ENCODE assay signal across 8 cellular contexts in genomic region chr6:53795702-53796450, GRCh38. TPM values are rescaled to one million over a fixed set of nuclear protein-coding genes. Genes with fewer than 3 reads are reported as not detected.
DNase-seq lines count a peak whose midpoint lies in the region; ATAC-seq and TF ChIP-seq lines count a peak whose summit lies in the region.

No MANE protein-coding gene starts in this region.

- DNase-seq in HFFc6 = no peak
- peak; percentile 14 for DNase-seq in activated CD4-positive, alpha-beta T cell treated with anti-CD3 and anti-CD28 coated beads, Interleukin-2, amount 10 ng/mL, durations not matched to agents 7 days and 5 days
- DNase-seq in naive B cell = peak; percentile 28
- peak; percentile 20 to 22 for DNase-seq in uterus
- no peak for DNase-seq in COLO829 (ENCODE audit: low spot score)
- no peak for DNase-seq in GF-D8 (lab: John Stamatoyannopoulos, UW)

- H3K36me3 Mint-ChIP-seq in HFFc6 (ENCODE audit: low read depth) (peaks cover 9% of the 10 kb centered on the region), naive B cell (no peaks in the 10 kb centered on the region)
- peaks cover 3% of the 10 kb centered on the region for H3K36me3 Mint-ChIP-seq in activated CD4-positive, alpha-beta T cell treated with anti-CD3 and anti-CD28 coated beads, Interleukin-2, amount 10 ng/mL, durations not matched to agents 7 days and 5 days (ENCODE audit: low read depth)

- peak overlapping the region; percentile 88 for H2AFZ ChIP-seq in ACC112 (ENCODE audit: low read length, unreplicated experiment)

- H3K4me3 Mint-ChIP-seq in HFFc6 (peak overlapping the region; percentile 100), naive B cell (peak overlapping the region; percentile 97 to 99 (median 98))
- H3K4me3 Mint-ChIP-seq in activated CD4-positive, alpha-beta T cell treated with anti-CD3 and anti-CD28 coated beads, Interleukin-2, amount 10 ng/mL, durations not matched to agents 7 days and 5 days = peak overlapping the region; percentile 97

- no peaks in the 10 kb centered on the region for H3K9me3 ChIP-seq in esophagus (ENCODE audit: control insufficient read depth in 2 of 2, insufficient read depth in 1 of 2, low read depth in 1 of 2, low read length in 1 of 2)
- no peaks in the 10 kb centered on the region for H3K9me3 ChIP-seq in uterus

- H3K27ac Mint-ChIP-seq in HFFc6 = peak overlapping the region; percentile 69
- H3K27ac Mint-ChIP-seq in activated CD4-positive, alpha-beta T cell treated with anti-CD3 and anti-CD28 coated beads, Interleukin-2, amount 10 ng/mL, durations not matched to agents 7 days and 5 days = peak overlapping the region; percentile 81
- H3K27ac Mint-ChIP-seq in naive B cell = peak overlapping the region in 5 of 6 donors; percentile 1 to 96 (median 50)

- H3K27me3 ChIP-seq in ACC112 (ENCODE audit: insufficient read depth, low read length) = no peaks in the 10 kb centered on the region
- no peaks in the 10 kb centered on the region for H3K27me3 ChIP-seq in esophagus (ENCODE audit: control insufficient read depth in 1 of 2, insufficient read depth in 2 of 2, low read length in 2 of 2)
- no peaks in the 10 kb centered on the region for H3K27me3 ChIP-seq in uterus

- CTCF ChIA-PET in activated CD4-positive, alpha-beta T cell treated with anti-CD3 and anti-CD28 coated beads, Interleukin-2, amount 10 ng/mL, durations not matched to agents 7 days and 5 days (lab: Charles Lee) = interaction anchor here (0.9 to 1.6 kb wide), 3 partner anchors 13 to 16 kb away, joined by 3 read pairs; no protein-coding TSS in a partner anchor

- H3K27ac ChIP-seq in ACC112 (ENCODE audit: low read depth, low read length) = no peak overlapping the region
- peak overlapping the region; percentile 72 to 93 for H3K27ac ChIP-seq in esophagus (ENCODE audit: low read depth in 2 of 2, low read length in 1 of 2)
- H3K27ac ChIP-seq in uterus = peak overlapping the region; percentile 69 to 75

- H3K9me3 Mint-ChIP-seq in HFFc6 (no peaks in the 10 kb centered on the region), naive B cell (no peaks in the 10 kb centered on the region)
- no peaks in the 10 kb centered on the region for H3K9me3 Mint-ChIP-seq in activated CD4-positive, alpha-beta T cell treated with anti-CD3 and anti-CD28 coated beads, Interleukin-2, amount 10 ng/mL, durations not matched to agents 7 days and 5 days

- intact Hi-C loops in uterus (cut with DNase I; ENCODE audit: low total_unique reads) = loop anchor here (10.0 kb wide), 1 partner anchor 251 kb away; the partner anchor contains the start of gene GCLC

- no peak for ATAC-seq in naive B cell (ENCODE audit: low read depth in 2 of 2)

- H3K4me3 ChIP-seq in ACC112 (ENCODE audit: low read depth, low read length) = peak overlapping the region; percentile 94
- H3K4me3 ChIP-seq in esophagus (ENCODE audit: low read depth in 1 of 2, low read length in 2 of 2) = peak overlapping the region; percentile 74 to 84
- peak overlapping the region; percentile 66 to 68 for H3K4me3 ChIP-seq in uterus

- WGBS in esophagus, 2 donors = 4 to 6% methylated on average over 47 of the region's 47 CpGs

- TF ChIP-seq CTCF in HFFc6 (IDR thresholded peaks at IDR 0.05) = no peak
- no peak for TF ChIP-seq CTCF in uterus (IDR thresholded peaks at IDR 0.05)

- TF ChIP-seq POLR2A in uterus (IDR thresholded peaks at IDR 0.05) = no peak

- H3K4me1 Mint-ChIP-seq in HFFc6 (ENCODE audit: low read depth) (peaks cover 74% of the 10 kb centered on the region), naive B cell (peaks cover 29 to 33% (median 32%) of the 10 kb centered on the region in 3 donors)
- peaks cover 31% of the 10 kb centered on the region for H3K4me1 Mint-ChIP-seq in activated CD4-positive, alpha-beta T cell treated with anti-CD3 and anti-CD28 coated beads, Interleukin-2, amount 10 ng/mL, durations not matched to agents 7 days and 5 days

- H3K27me3 Mint-ChIP-seq in HFFc6 (ENCODE audit: insufficient read depth) (peaks cover 3% of the 10 kb centered on the region), naive B cell (no peaks in the 10 kb centered on the region)
- peaks cover 36% of the 10 kb centered on the region for H3K27me3 Mint-ChIP-seq in activated CD4-positive, alpha-beta T cell treated with anti-CD3 and anti-CD28 coated beads, Interleukin-2, amount 10 ng/mL, durations not matched to agents 7 days and 5 days

- H3K36me3 ChIP-seq in ACC112 (ENCODE audit: insufficient read depth, low read length) = no peaks in the 10 kb centered on the region
- H3K36me3 ChIP-seq in esophagus (ENCODE audit: control insufficient read depth in 2 of 2, insufficient read depth in 2 of 2, low read length in 1 of 2) = no peaks in the 10 kb centered on the region
- H3K36me3 ChIP-seq in uterus = no peaks in the 10 kb centered on the region

- POLR2A ChIA-PET in activated CD4-positive, alpha-beta T cell treated with anti-CD3 and anti-CD28 coated beads, Interleukin-2, amount 10 ng/mL, durations not matched to agents 7 days and 5 days (lab: Charles Lee) = no interaction called here

- H3K4me1 ChIP-seq in ACC112 (ENCODE audit: control insufficient read depth, insufficient read depth, low read length, unreplicated experiment) (peaks cover 7% of the 10 kb centered on the region), esophagus (ENCODE audit: control insufficient read depth in 2 of 2, insufficient read depth in 2 of 2, low read length in 1 of 2) (peaks cover 0 to 3% of the 10 kb centered on the region in 2 donors), uterus (no peaks in the 10 kb centered on the region)

- H3K79me2 ChIP-seq in ACC112 (ENCODE audit: control insufficient read depth, insufficient read depth, low read length, unreplicated experiment) = no peaks in the 10 kb centered on the region

RNA-seq across cellular contexts. Expression of gene LRRC1, which starts 1.1 kb away (rescaled TPM):
- 10 to 100 TPM in 3 of 6 experiments, 1 to 10 TPM in 3; 9.3 to 12.0 (median 10.8) TPM for total RNA-seq in HFFc6 (2021; fragmentation: NEBNext Ultra II Directional; extraction: Animal tissue kit (Norgen Biotek cat#: 25700))
- total RNA-seq in activated CD4-positive, alpha-beta T cell treated with anti-CD3 and anti-CD28 coated beads, Interleukin-2, amount 10 ng/mL, durations not matched to agents 7 days and 5 days = 1 to 10 TPM; 3.6 to 3.7 TPM
- polyA plus RNA-seq in esophagus (10 to 100 TPM; 13.6 to 15.2 TPM), naive B cell (ENCODE audit: low read depth in 6 of 6) (1 to 10 TPM; 1.8 to 7.1 (median 3.7) TPM)
- total RNA-seq in uterus = 10 to 100 TPM in 3 of 4 donors, 1 to 10 TPM in 1; 4.4 to 39.7 (median 17.7) TPM

Comparison
In these comparisons a context has a peak if more than half of its experiments do, and no peak if none do; other contexts are left out.
1. DNase-seq: peak in activated CD4-positive, alpha-beta T cell treated with anti-CD3 and anti-CD28 coated beads, Interleukin-2, amount 10 ng/mL, durations not matched to agents 7 days and 5 days (single experiment), naive B cell (single experiment) and uterus (2 of 2); none in HFFc6 (single experiment), COLO829 (single experiment) and GF-D8 (single experiment).
2. Peak in every context shown above with its lines, with median percentiles within 50 percentile points of each other: H3K4me3 ChIP-seq, H3K27ac Mint-ChIP-seq and H3K4me3 Mint-ChIP-seq.